Comparison of ENCODE assay signal across 40 cellular contexts in genomic region chr5:41339339-41339738, GRCh38.
"Had no signal": no experiment of that assay in that cellular context is flagged by ENCODE, and none has a peak within 500 bp of the region (broad histone marks: within the 10 kb centered on the region; RNA-seq: fewer than 3 reads in every experiment).

No MANE protein-coding gene starts in this region.

- H3K36me3 Mint-ChIP-seq: activated naive CD4-positive, alpha-beta T cell treated with anti-CD3 and anti-CD28 coated beads, Interleukin-2, amount 50 U/mL, for 24 hours; activated naive CD4-positive, alpha-beta T cell treated with anti-CD3 and anti-CD28 coated beads, Interleukin-2, amount 50 U/mL, for 72 hours; activated naive CD8-positive, alpha-beta T cell; activated naive CD8-positive, alpha-beta T cell treated with anti-CD3 and anti-CD28 coated beads for 36 hours; activated naive CD8-positive, alpha-beta T cell treated with anti-CD3 and anti-CD28 coated beads, Interleukin-2, amount 10 ng/mL, durations not matched to agents 7 days and 5 days; brain had no signal

- H3K9me3 Mint-ChIP-seq: activated naive CD4-positive, alpha-beta T cell treated with anti-CD3 and anti-CD28 coated beads for 36 hours; activated naive CD4-positive, alpha-beta T cell treated with anti-CD3 and anti-CD28 coated beads, Interleukin-2, amount 50 U/mL, for 72 hours; activated naive CD8-positive, alpha-beta T cell treated with anti-CD3 and anti-CD28 coated beads for 36 hours; activated naive CD8-positive, alpha-beta T cell treated with anti-CD3 and anti-CD28 coated beads, Interleukin-2, amount 10 ng/mL, durations not matched to agents 7 days and 5 days; activated naive CD8-positive, alpha-beta T cell treated with anti-CD3 and anti-CD28 coated beads, Interleukin-2, amount 50 U/mL, for 24 hours; activated T-cell treated with anti-CD3 and anti-CD28 coated beads, Interleukin-2, amount 50 U/mL, for 4 hours; activated T-cell treated with anti-CD3 and anti-CD28 coated beads, Interleukin-2, amount 50 U/mL, for 72 hours; activated T-helper 1 cell treated with anti-CD3 and anti-CD28 coated beads, Interleukin-12 subunit alpha, Interleukin-12 subunit beta, Interleukin-2, Interleukin-4 antibody, amounts not matched to agents 30 ng/mL and 10 ng/mL and 1 ng/mL, durations not matched to agents 14 hours and 24 hours and 36 hours; activated T-helper 2 cell treated with anti-CD3 and anti-CD28 coated beads, Interferon-gamma antibody, Interleukin-2, Interleukin-4, amounts not matched to agents 10 μg/mL and 5 μg/mL and 100 μg/mL, durations not matched to agents 14 hours and 24 hours and 36 hours; brain; central memory CD8-positive, alpha-beta T cell had no signal

- H3K36me3 ChIP-seq: adrenal gland, ascending aorta, brain microvascular endothelial cell, breast epithelium, cardiac muscle cell had no signal

- H3K4me1 Mint-ChIP-seq: activated naive CD4-positive, alpha-beta T cell treated with anti-CD3 and anti-CD28 coated beads, Interleukin-2, amount 50 U/mL, for 24 hours; activated naive CD8-positive, alpha-beta T cell treated with anti-CD3 and anti-CD28 coated beads for 36 hours; activated naive CD8-positive, alpha-beta T cell treated with anti-CD3 and anti-CD28 coated beads, Interleukin-2, amount 10 ng/mL, durations not matched to agents 7 days and 5 days; activated naive CD8-positive, alpha-beta T cell treated with anti-CD3 and anti-CD28 coated beads, Interleukin-2, amount 50 U/mL, for 24 hours; activated T-helper 17 cell treated with anti-CD3 and anti-CD28 coated beads, Interleukin-2, amount 50 U/mL, for 72 hours; central memory CD8-positive, alpha-beta T cell had no signal

- DNase-seq: activated effector memory CD4-positive, alpha-beta T cell treated with anti-CD3 and anti-CD28 coated beads, Interleukin-2, amount 50 U/mL, for 16 hours; activated effector memory CD4-positive, alpha-beta T cell treated with Interleukin-2 at 50 U/mL for 16 hours; activated gamma-delta T cell; activated gamma-delta T cell treated with Interleukin-2 at 50 U/mL for 16 hours; activated naive CD4-positive, alpha-beta T cell; activated naive CD4-positive, alpha-beta T cell treated with anti-CD3 and anti-CD28 coated beads for 36 hours; activated naive CD4-positive, alpha-beta T cell treated with anti-CD3 and anti-CD28 coated beads, Interleukin-2, amount 50 U/mL, for 16 hours; activated naive CD4-positive, alpha-beta T cell treated with Interleukin-2 at 50 U/mL for 16 hours; activated naive CD8-positive, alpha-beta T cell treated with anti-CD3 and anti-CD28 coated beads for 36 hours; activated naive CD8-positive, alpha-beta T cell treated with anti-CD3 and anti-CD28 coated beads, Interleukin-2, amount 10 ng/mL, durations not matched to agents 7 days and 5 days; activated naive CD8-positive, alpha-beta T cell treated with anti-CD3 and anti-CD28 coated beads, Interleukin-2, amount 50 U/mL, for 24 hours; activated T-cell treated with anti-CD3 and anti-CD28 coated beads for 4 hours; activated T-cell treated with anti-CD3 and anti-CD28 coated beads, Interleukin-2, amount 50 U/mL, for 1 hour; activated T-cell treated with anti-CD3 and anti-CD28 coated beads, Interleukin-2, amount 50 U/mL, for 24 hours; activated T-cell treated with anti-CD3 and anti-CD28 coated beads, Interleukin-2, amount 50 U/mL, for 4 hours; activated T-cell treated with anti-CD3 and anti-CD28 coated beads, Interleukin-2, amount 50 U/mL, for 48 hours; activated T-cell treated with anti-CD3 and anti-CD28 coated beads, Interleukin-2, amount 50 U/mL, for 72 hours; adrenal gland; amniotic stem cell; amygdala; anterior cingulate cortex; aorta; body of pancreas; brain microvascular endothelial cell; caudate nucleus; central memory CD4-positive, alpha-beta T cell; cerebellar nuclear complex had no signal

- H3K4me3 Mint-ChIP-seq: activated naive CD4-positive, alpha-beta T cell treated with anti-CD3 and anti-CD28 coated beads for 36 hours; activated naive CD4-positive, alpha-beta T cell treated with anti-CD3 and anti-CD28 coated beads, Interleukin-2, amount 50 U/mL, for 24 hours; activated naive CD8-positive, alpha-beta T cell; activated naive CD8-positive, alpha-beta T cell treated with anti-CD3 and anti-CD28 coated beads for 36 hours; activated naive CD8-positive, alpha-beta T cell treated with anti-CD3 and anti-CD28 coated beads, Interleukin-2, amount 10 ng/mL, durations not matched to agents 7 days and 5 days; activated naive CD8-positive, alpha-beta T cell treated with anti-CD3 and anti-CD28 coated beads, Interleukin-2, amount 50 U/mL, for 24 hours; activated T-cell treated with anti-CD3 and anti-CD28 coated beads, Interleukin-2, amount 50 U/mL, for 24 hours; activated T-cell treated with anti-CD3 and anti-CD28 coated beads, Interleukin-2, amount 50 U/mL, for 4 hours; activated T-cell treated with anti-CD3 and anti-CD28 coated beads, Interleukin-2, amount 50 U/mL, for 72 hours; activated T-helper 1 cell treated with anti-CD3 and anti-CD28 coated beads, Interleukin-12 subunit alpha, Interleukin-12 subunit beta, Interleukin-2, Interleukin-4 antibody, amounts not matched to agents 30 ng/mL and 10 ng/mL and 1 ng/mL, durations not matched to agents 14 hours and 24 hours and 36 hours; activated T-helper 17 cell treated with anti-CD3 and anti-CD28 coated beads, Interleukin-2, amount 50 U/mL, for 72 hours; brain; central memory CD8-positive, alpha-beta T cell had no signal

- H3K27ac Mint-ChIP-seq: activated naive CD4-positive, alpha-beta T cell treated with anti-CD3 and anti-CD28 coated beads for 36 hours; activated naive CD4-positive, alpha-beta T cell treated with anti-CD3 and anti-CD28 coated beads, Interleukin-2, amount 50 U/mL, for 24 hours; activated naive CD4-positive, alpha-beta T cell treated with anti-CD3 and anti-CD28 coated beads, Interleukin-2, amount 50 U/mL, for 72 hours; activated naive CD8-positive, alpha-beta T cell; activated naive CD8-positive, alpha-beta T cell treated with anti-CD3 and anti-CD28 coated beads for 36 hours; activated naive CD8-positive, alpha-beta T cell treated with anti-CD3 and anti-CD28 coated beads, Interleukin-2, amount 10 ng/mL, durations not matched to agents 7 days and 5 days; activated naive CD8-positive, alpha-beta T cell treated with anti-CD3 and anti-CD28 coated beads, Interleukin-2, amount 50 U/mL, for 24 hours; activated T-cell treated with anti-CD3 and anti-CD28 coated beads, Interleukin-2, amount 50 U/mL, for 24 hours; activated T-cell treated with anti-CD3 and anti-CD28 coated beads, Interleukin-2, amount 50 U/mL, for 72 hours; activated T-helper 1 cell treated with anti-CD3 and anti-CD28 coated beads, Interleukin-12 subunit alpha, Interleukin-12 subunit beta, Interleukin-2, Interleukin-4 antibody, amounts not matched to agents 30 ng/mL and 10 ng/mL and 1 ng/mL, durations not matched to agents 14 hours and 24 hours and 36 hours; activated T-helper 17 cell treated with anti-CD3 and anti-CD28 coated beads, Interleukin-2, amount 50 U/mL, for 72 hours; activated T-helper 2 cell treated with anti-CD3 and anti-CD28 coated beads, Interferon-gamma antibody, Interleukin-2, Interleukin-4, amounts not matched to agents 10 μg/mL and 5 μg/mL and 100 μg/mL, durations not matched to agents 14 hours and 24 hours and 36 hours; brain had no signal

- H3K27me3 ChIP-seq: adrenal gland, ascending aorta, body of pancreas, brain microvascular endothelial cell, breast epithelium, cardiac muscle cell had no signal

- FAIRE-seq: astrocyte, bronchial epithelial cell had no signal

- H3K9me3 ChIP-seq: adrenal gland, ascending aorta, body of pancreas, breast epithelium had no signal

- H3K27ac ChIP-seq: adrenal gland, ascending aorta, body of pancreas, brain microvascular endothelial cell, breast epithelium, cardiac muscle cell had no signal

- H3K4me3 ChIP-seq: adrenal gland, ascending aorta, body of pancreas, breast epithelium, cardiac muscle cell had no signal

- ATAC-seq: activated naive CD4-positive, alpha-beta T cell treated with anti-CD3 and anti-CD28 coated beads, Interleukin-2, amount 50 U/mL, for 72 hours; activated naive CD8-positive, alpha-beta T cell treated with anti-CD3 and anti-CD28 coated beads, Interleukin-2, amount 50 U/mL, for 24 hours; activated T-cell treated with anti-CD3 and anti-CD28 coated beads, Interleukin-2, amount 50 U/mL, for 4 hours; activated T-cell treated with anti-CD3 and anti-CD28 coated beads, Interleukin-2, amount 50 U/mL, for 72 hours; activated T-helper 17 cell treated with anti-CD3 and anti-CD28 coated beads, Interleukin-2, amount 50 U/mL, for 72 hours; body of pancreas had no signal

- H3K27me3 Mint-ChIP-seq: activated naive CD4-positive, alpha-beta T cell treated with anti-CD3 and anti-CD28 coated beads, Interleukin-2, amount 50 U/mL, for 24 hours; activated naive CD8-positive, alpha-beta T cell; activated naive CD8-positive, alpha-beta T cell treated with anti-CD3 and anti-CD28 coated beads for 36 hours; activated naive CD8-positive, alpha-beta T cell treated with anti-CD3 and anti-CD28 coated beads, Interleukin-2, amount 10 ng/mL, durations not matched to agents 7 days and 5 days; activated naive CD8-positive, alpha-beta T cell treated with anti-CD3 and anti-CD28 coated beads, Interleukin-2, amount 50 U/mL, for 24 hours; activated T-cell treated with anti-CD3 and anti-CD28 coated beads, Interleukin-2, amount 50 U/mL, for 24 hours; activated T-helper 17 cell treated with anti-CD3 and anti-CD28 coated beads, Interleukin-2, amount 50 U/mL, for 72 hours; brain; central memory CD8-positive, alpha-beta T cell had no signal

- H3K4me1 ChIP-seq: body of pancreas, breast epithelium had no signal
